In the genomic region with DNA sequence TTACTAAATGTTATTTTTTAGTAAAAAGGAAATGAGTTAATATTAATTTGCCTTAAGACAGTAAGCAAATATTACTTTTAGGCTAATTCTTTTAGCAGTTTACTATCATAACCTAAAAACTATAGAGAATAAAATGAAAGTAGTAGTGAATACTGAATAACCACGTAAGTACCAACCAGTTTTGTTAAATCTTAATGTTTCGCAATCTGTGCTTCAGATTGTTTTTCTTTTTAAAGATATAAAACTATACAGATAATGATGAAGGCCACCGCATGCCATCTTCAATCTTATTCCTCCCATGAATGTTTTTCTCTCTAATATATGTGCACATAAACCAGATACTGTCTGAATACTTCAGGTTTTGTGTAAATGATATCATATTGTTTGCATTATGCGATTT, we compare ENCODE assay signal across 34 cellular contexts. TPM values are rescaled to one million over a fixed set of nuclear protein-coding genes. Genes with fewer than 3 reads are reported as not detected.
"Had no signal": no experiment of that assay in that cellular context is flagged by ENCODE, and none has a peak within 500 bp of the region (broad histone marks: within the 10 kb centered on the region; RNA-seq: fewer than 3 reads in every experiment).

No MANE protein-coding gene starts in this region.

- H3K27me3 ChIP-seq: adrenal gland, ascending aorta, breast epithelium, cardiac muscle cell, colonic mucosa, esophagus squamous epithelium, gastroesophageal sphincter, heart right ventricle, hepatocyte had no signal

- H3K79me2 ChIP-seq: hepatocyte had no signal

- H3K4me3 ChIP-seq: adrenal gland, ascending aorta, breast epithelium, cardiac muscle cell, colonic mucosa, esophagus squamous epithelium, gastroesophageal sphincter, heart right ventricle, hepatocyte had no signal

- DNase-seq: activated CD4-positive, alpha-beta memory T cell treated with anti-CD3 and anti-CD28 coated beads for 36 hours; activated CD4-positive, alpha-beta T cell treated with anti-CD3 and anti-CD28 coated beads for 36 hours; activated CD4-positive, alpha-beta T cell treated with anti-CD3 and anti-CD28 coated beads, Interleukin-2, amount 10 ng/mL, durations not matched to agents 24 days and 14 days; activated CD4-positive, CD25-positive, alpha-beta regulatory T cell; activated CD4-positive, CD25-positive, alpha-beta regulatory T cell treated with anti-CD3 and anti-CD28 coated beads, Interleukin-2, amount 50 U/mL, for 72 hours; activated CD8-positive, alpha-beta memory T cell treated with anti-CD3 and anti-CD28 coated beads, Interleukin-2, amount 10 ng/mL, durations not matched to agents 7 days and 5 days; activated CD8-positive, alpha-beta memory T cell treated with anti-CD3 and anti-CD28 coated beads, Interleukin-2, amount 50 U/mL, for 4 hours; activated CD8-positive, alpha-beta T cell treated with anti-CD3 and anti-CD28 coated beads, Interleukin-2, amount 10 ng/mL, durations not matched to agents 7 days and 5 days; activated effector memory CD4-positive, alpha-beta T cell treated with anti-CD3 and anti-CD28 coated beads, Interleukin-2, amount 50 U/mL, for 16 hours; activated naive CD4-positive, alpha-beta T cell treated with anti-CD3 and anti-CD28 coated beads for 36 hours; activated naive CD8-positive, alpha-beta T cell treated with anti-CD3 and anti-CD28 coated beads for 36 hours; activated naive CD8-positive, alpha-beta T cell treated with anti-CD3 and anti-CD28 coated beads, Interleukin-2, amount 50 U/mL, for 24 hours; activated T-cell treated with anti-CD3 and anti-CD28 coated beads, Interleukin-2, amount 50 U/mL, for 1 hour; activated T-cell treated with anti-CD3 and anti-CD28 coated beads, Interleukin-2, amount 50 U/mL, for 48 hours; adrenal gland; central memory CD4-positive, alpha-beta T cell; cerebellar nuclear complex; colonic mucosa; effector CD8-positive, alpha-beta T cell; esophagus squamous epithelium; foreskin melanocyte; heart right ventricle had no signal

- H3K36me3 ChIP-seq: adrenal gland, ascending aorta, breast epithelium, cardiac muscle cell, colonic mucosa, gastroesophageal sphincter had no signal

- H2AFZ ChIP-seq: hepatocyte had no signal

- FAIRE-seq: endometrium, endothelial cell of umbilical vein had no signal

- ATAC-seq: activated CD4-positive, alpha-beta T cell treated with anti-CD3 and anti-CD28 coated beads for 36 hours; activated CD8-positive, alpha-beta memory T cell treated with anti-CD3 and anti-CD28 coated beads, Interleukin-2, amount 10 ng/mL, durations not matched to agents 7 days and 5 days; activated CD8-positive, alpha-beta T cell treated with anti-CD3 and anti-CD28 coated beads, Interleukin-2, amount 10 ng/mL, durations not matched to agents 7 days and 5 days; activated naive CD8-positive, alpha-beta T cell treated with anti-CD3 and anti-CD28 coated beads, Interleukin-2, amount 50 U/mL, for 24 hours; gastroesophageal sphincter; heart right ventricle had no signal

- H3K4me2 ChIP-seq: hepatocyte had no signal

- H3K9me3 ChIP-seq: adrenal gland, ascending aorta, breast epithelium, colonic mucosa, esophagus squamous epithelium, gastroesophageal sphincter, heart right ventricle had no signal

- H3K4me1 ChIP-seq: adrenal gland, ascending aorta, breast epithelium, colonic mucosa, esophagus squamous epithelium, gastroesophageal sphincter, heart right ventricle had no signal

- H3K27ac ChIP-seq: adrenal gland, ascending aorta, breast epithelium, cardiac muscle cell, colonic mucosa, epithelial cell of prostate, esophagus squamous epithelium, gastroesophageal sphincter, heart right ventricle, hepatocyte had no signal

RNA-seq across cellular contexts. Expression of a gene that starts 6.0 kb away (rescaled TPM):
- total RNA-seq: activated CD4-positive, alpha-beta T cell treated with anti-CD3 and anti-CD28 coated beads, Interleukin-2, amount 10 ng/mL, durations not matched to agents 24 days and 14 days; activated naive CD4-positive, alpha-beta T cell treated with anti-CD3 and anti-CD28 coated beads for 36 hours; activated naive CD8-positive, alpha-beta T cell treated with anti-CD3 and anti-CD28 coated beads for 36 hours; ascending aorta; cardiac muscle cell; dermis microvascular lymphatic vessel endothelial cell; fibroblast of villous mesenchyme; glomerular endothelial cell; heart right ventricle; hepatocyte had no signal
- polyA plus RNA-seq: hepatocyte had no signal

RNA-seq across cellular contexts. Expression of a gene that starts 14.2 kb away (rescaled TPM):
- total RNA-seq: activated T-helper 1 cell treated with anti-CD3 and anti-CD28 coated beads, Interleukin-12 subunit alpha, Interleukin-12 subunit beta, Interleukin-2, Interleukin-4 antibody, amounts not matched to agents 30 ng/mL and 10 ng/mL and 1 ng/mL, durations not matched to agents 14 hours and 24 hours and 36 hours; ascending aorta; fibroblast of villous mesenchyme had no signal
- polyA plus RNA-seq: hepatocyte had no signal

RNA-seq across cellular contexts. Expression of a gene that starts 18.2 kb away (rescaled TPM):
- total RNA-seq: ascending aorta had no signal

RNA-seq across cellular contexts. Expression of a gene that starts 32.0 kb away (rescaled TPM):
- total RNA-seq: activated CD4-positive, alpha-beta T cell treated with anti-CD3 and anti-CD28 coated beads for 36 hours; activated CD4-positive, alpha-beta T cell treated with anti-CD3 and anti-CD28 coated beads, Interleukin-2, amount 10 ng/mL, durations not matched to agents 24 days and 14 days; activated CD8-positive, alpha-beta T cell treated with anti-CD3 and anti-CD28 coated beads, Interleukin-2, amount 10 ng/mL, durations not matched to agents 7 days and 5 days; activated naive CD4-positive, alpha-beta T cell treated with anti-CD3 and anti-CD28 coated beads for 36 hours; activated naive CD8-positive, alpha-beta T cell treated with anti-CD3 and anti-CD28 coated beads for 36 hours had no signal
